In genomic region chr17:36746654-36747053, GRCh38 we compare ENCODE assay signal across 23 cellular contexts.
A peak's percentile ranks its signal among the peaks of the same experiment; 100 is the strongest.
DNase-seq lines count a peak whose midpoint lies in the region; ATAC-seq and TF ChIP-seq lines count a peak whose summit lies in the region.
"Had no signal": no experiment of that assay in that cellular context is flagged by ENCODE, and none has a peak within 500 bp of the region (broad histone marks: within the 10 kb centered on the region; RNA-seq: fewer than 3 reads in every experiment).

No MANE protein-coding gene starts in this region.

- H3K27ac ChIP-seq in SK-N-MC (0 out of 2 replicates have a peak overlapping the region, but pooled peaks have one; percentile 50), spleen (no peak overlapping the region), tibial nerve (no peak overlapping the region)
- H3K27ac ChIP-seq: BLaER1 had no signal

- H3K4me3 ChIP-seq in SK-N-MC, result no peak overlapping the region
- no peak overlapping the region for H3K4me3 ChIP-seq in spleen
- H3K4me3 ChIP-seq in tibial nerve, result no peak overlapping the region
- H3K4me3 ChIP-seq: BLaER1, GM12878 had no signal

- H3K4me3 Mint-ChIP-seq in brain, result no peak overlapping the region
- H3K4me3 Mint-ChIP-seq: CD14-positive monocyte; CD4-positive, alpha-beta memory T cell; CD4-positive, CD25-positive, alpha-beta regulatory T cell; CD8-positive, alpha-beta memory T cell had no signal

- H3K9ac ChIP-seq in SK-N-MC (ENCODE audit: insufficient read length), result no peak overlapping the region
- H3K9ac ChIP-seq: BLaER1 had no signal

- H3K27me3 Mint-ChIP-seq in brain, result peaks cover 11% of the 10 kb centered on the region
- H3K27me3 Mint-ChIP-seq: CD4-positive, alpha-beta memory T cell had no signal

- DNase-seq in SK-N-MC (ENCODE audit: low read depth, low spot score) (no peak), spleen (peak; percentile 16), tibial nerve (ENCODE audit: low spot score in 2 of 2) (no peak)
- DNase-seq: 8988T; ACHN; BE2C; C1 segment of cervical spinal cord; CD4-positive, alpha-beta memory T cell; CD4-positive, CD25-positive, alpha-beta regulatory T cell; CD8-positive, alpha-beta memory T cell; COR-L47; DMS 273 treated with DMSO at 0.1 percent for 48 hours; DMS153; DMS53; DMS79; DND-41; EL; GDM1 had no signal

- H3K9me3 ChIP-seq in SK-N-MC (ENCODE audit: low read depth, low read length), result no peaks in the 10 kb centered on the region
- peaks cover 0 to 5% (median 0%) of the 10 kb centered on the region in 8 donors for H3K9me3 ChIP-seq in spleen
- no peaks in the 10 kb centered on the region for H3K9me3 ChIP-seq in tibial nerve
- H3K9me3 ChIP-seq: BE2C, BLaER1 had no signal

- H3K36me3 ChIP-seq in SK-N-MC (ENCODE audit: insufficient read depth, low read length) (no peaks in the 10 kb centered on the region), spleen (no peaks in the 10 kb centered on the region), tibial nerve (no peaks in the 10 kb centered on the region)
- H3K36me3 ChIP-seq: BE2C, BLaER1 had no signal

- H3K27me3 ChIP-seq in spleen (replicated peaks in 1 of 7), result peaks cover 0 to 17% (median 0%) of the 10 kb centered on the region in 7 donors
- H3K27me3 ChIP-seq in tibial nerve, result no peaks in the 10 kb centered on the region
- H3K27me3 ChIP-seq: BE2C, BLaER1 had no signal

- no peak for ATAC-seq in HG03565 (IDR thresholded peaks at IDR 0.05; ENCODE audit: unreplicated experiment)
- ATAC-seq: GM12878 had no signal

- peaks cover 0 to 12% (median 8%) of the 10 kb centered on the region in 5 experiments for H3K9me3 Mint-ChIP-seq in brain

- TF ChIP-seq POLR2A in spleen (IDR thresholded peaks at IDR 0.05) (no peak), tibial nerve (IDR thresholded peaks at IDR 0.05) (no peak)

- H3K36me3 Mint-ChIP-seq in brain, result no peaks in the 10 kb centered on the region
- H3K36me3 Mint-ChIP-seq: CD14-positive monocyte; CD4-positive, alpha-beta memory T cell; CD4-positive, CD25-positive, alpha-beta regulatory T cell had no signal

- 82 to 91% (median 85%) methylated on average over 11 of the region's 11 CpGs for WGBS in spleen, 5 donors
- 82 to 87% methylated on average over 11 of the region's 11 CpGs for WGBS in tibial nerve, 2 donors

- TF ChIP-seq CTCF in brain (conservative IDR thresholded peaks at IDR 0.05) (no peak), spleen (IDR thresholded peaks at IDR 0.05 in 8 of 11, conservative IDR thresholded peaks at IDR 0.05 in 3 of 11) (no peak), tibial nerve (IDR thresholded peaks at IDR 0.05) (no peak)

- H3K27ac Mint-ChIP-seq in brain, result peak overlapping the region in 3 of 5 experiments; percentile 56 to 91 (median 62)
- H3K27ac Mint-ChIP-seq: CD4-positive, CD25-positive, alpha-beta regulatory T cell; CD8-positive, alpha-beta memory T cell had no signal

- no peak for TF ChIP-seq EP300 in tibial nerve (IDR thresholded peaks at IDR 0.05)

- H3K4me1 ChIP-seq in spleen (no peaks in the 10 kb centered on the region), tibial nerve (no peaks in the 10 kb centered on the region)
- H3K4me1 ChIP-seq: BLaER1 had no signal

- intact Hi-C loops in spleen (cut with DNase I; ENCODE audit: low total_unique reads), result no loop called here

- H3K4me1 Mint-ChIP-seq in brain, result peaks cover 47% of the 10 kb centered on the region
- H3K4me1 Mint-ChIP-seq: CD14-positive monocyte; CD4-positive, CD25-positive, alpha-beta regulatory T cell; CD8-positive, alpha-beta memory T cell had no signal
